20 cellular contexts compared by ENCODE assay signal in genomic region chr1:79215311-79215710, GRCh38.
A peak's percentile ranks its signal among the peaks of the same experiment; 100 is the strongest.
DNase-seq lines count a peak whose midpoint lies in the region; ATAC-seq, FAIRE-seq and TF ChIP-seq lines count a peak whose summit lies in the region.
"Had no signal": no experiment of that assay in that cellular context is flagged by ENCODE, and none has a peak within 500 bp of the region (broad histone marks: within the 10 kb centered on the region; RNA-seq: fewer than 3 reads in every experiment).

No MANE protein-coding gene starts in this region.

- no peaks in the 10 kb centered on the region for H3K27me3 ChIP-seq in CD8-positive, alpha-beta memory T cell (ENCODE audit: insufficient read depth, low read length, poor library complexity, severe bottlenecking)
- H3K27me3 ChIP-seq: BLaER1 treated with 17β-estradiol and CSF1 and Interleukin-3, amounts not matched to agents 10 nM and 100 nM; SJCRH30 had no signal

- peak; percentile 88 for ATAC-seq in GM18867 (IDR thresholded peaks at IDR 0.05; ENCODE audit: unreplicated experiment)
- ATAC-seq in GM21619 (IDR thresholded peaks at IDR 0.05; ENCODE audit: unreplicated experiment) = peak; percentile 55
- peak; percentile 42 for ATAC-seq in HG03565 (IDR thresholded peaks at IDR 0.05; ENCODE audit: unreplicated experiment)
- no peak for ATAC-seq in stimulated activated naive CD8-positive, alpha-beta T cell treated with anti-CD3 and anti-CD28 coated beads, Interleukin-15, Interleukin-2, amounts not matched to agents 100 U/mL and 50 U/mL, for 24 hours
- ATAC-seq: A549; CD8-positive, alpha-beta T cell had no signal

- POLR2A ChIA-PET in CD8-positive, alpha-beta memory T cell (lab: Charles Lee) = no interaction called here

- no peak overlapping the region for H3K4me3 ChIP-seq in epithelial cell of esophagus (ENCODE audit: low read length)
- no peak overlapping the region for H3K4me3 ChIP-seq in CD8-positive, alpha-beta memory T cell (ENCODE audit: low read length)
- H3K4me3 ChIP-seq: A549; BLaER1 treated with 17β-estradiol and CSF1 and Interleukin-3, amounts not matched to agents 10 nM and 100 nM; SJCRH30 had no signal

- H3K4me1 Mint-ChIP-seq in CD8-positive, alpha-beta memory T cell = no peaks in the 10 kb centered on the region
- H3K4me1 Mint-ChIP-seq: IgD-negative memory B cell had no signal

- DNase-seq in epithelial cell of esophagus (ENCODE audit: low read depth) (peak; percentile 54), NCI-H1930 (lab: John Stamatoyannopoulos, UW) (no peak), GM19239 (ENCODE audit: insufficient read length, low spot score) (no peak)
- DNase-seq in stimulated activated naive CD8-positive, alpha-beta T cell treated with anti-CD3 and anti-CD28 coated beads, Interleukin-15, Interleukin-2, amounts not matched to agents 100 U/mL and 50 U/mL, for 24 hours = no peak
- no peak for DNase-seq in CD8-positive, alpha-beta memory T cell
- DNase-seq: CD8-positive, alpha-beta T cell; Karpas-422; NCI-H1092; NCI-H1436 treated with DMSO at 0.1 percent for 48 hours; NCI-H2081 treated with DMSO at 0.1 percent for 48 hours; RPMI8226; SJCRH30 had no signal

- no peak overlapping the region for H3K27ac ChIP-seq in CD8-positive, alpha-beta memory T cell (ENCODE audit: low read depth, low read length)
- H3K27ac ChIP-seq: A549; BLaER1 treated with 17β-estradiol and CSF1 and Interleukin-3, amounts not matched to agents 10 nM and 100 nM; SJCRH30 had no signal

- no peak for TF ChIP-seq CTCF in epithelial cell of esophagus (IDR thresholded peaks at IDR 0.05; ENCODE audit: insufficient read depth, low read depth, low read length, missing control alignments)

- CTCF ChIA-PET in CD8-positive, alpha-beta memory T cell (lab: Charles Lee) = no interaction called here

- no peaks in the 10 kb centered on the region for H3K36me3 ChIP-seq in CD8-positive, alpha-beta memory T cell (ENCODE audit: insufficient read depth, low read length)
- H3K36me3 ChIP-seq: BLaER1 treated with 17β-estradiol and CSF1 and Interleukin-3, amounts not matched to agents 10 nM and 100 nM; SJCRH30 had no signal

- no peak for FAIRE-seq in GM19239 (lab: Jason Lieb, UNC)
- FAIRE-seq: A549, GM12891, GM18507 had no signal

- no peaks in the 10 kb centered on the region for H3K36me3 Mint-ChIP-seq in CD8-positive, alpha-beta memory T cell
- H3K36me3 Mint-ChIP-seq: CD8-positive, alpha-beta T cell; IgD-negative memory B cell had no signal

- no peak overlapping the region for H3K27ac Mint-ChIP-seq in CD8-positive, alpha-beta memory T cell
- H3K27ac Mint-ChIP-seq: CD8-positive, alpha-beta T cell; IgD-negative memory B cell had no signal

- no peaks in the 10 kb centered on the region for H3K9me3 ChIP-seq in CD8-positive, alpha-beta memory T cell (ENCODE audit: low read length)
- H3K9me3 ChIP-seq: A549, SJCRH30 had no signal

- H3K27me3 Mint-ChIP-seq in CD8-positive, alpha-beta memory T cell = no peaks in the 10 kb centered on the region
- H3K27me3 Mint-ChIP-seq: IgD-negative memory B cell had no signal

- H3K9me3 Mint-ChIP-seq in CD8-positive, alpha-beta memory T cell = peaks cover 7 to 30% (median 8%) of the 10 kb centered on the region in 5 donors

- no peak overlapping the region for H3K4me3 Mint-ChIP-seq in CD8-positive, alpha-beta memory T cell
- H3K4me3 Mint-ChIP-seq: CD8-positive, alpha-beta T cell; IgD-negative memory B cell had no signal

- H3K4me1 ChIP-seq in CD8-positive, alpha-beta memory T cell (ENCODE audit: insufficient read depth, low read length) = no peaks in the 10 kb centered on the region
- H3K4me1 ChIP-seq: A549; BLaER1 treated with 17β-estradiol and CSF1 and Interleukin-3, amounts not matched to agents 10 nM and 100 nM; SJCRH30 had no signal
